Comparison of ENCODE assay signal across 13 cellular contexts in the genomic region with DNA sequence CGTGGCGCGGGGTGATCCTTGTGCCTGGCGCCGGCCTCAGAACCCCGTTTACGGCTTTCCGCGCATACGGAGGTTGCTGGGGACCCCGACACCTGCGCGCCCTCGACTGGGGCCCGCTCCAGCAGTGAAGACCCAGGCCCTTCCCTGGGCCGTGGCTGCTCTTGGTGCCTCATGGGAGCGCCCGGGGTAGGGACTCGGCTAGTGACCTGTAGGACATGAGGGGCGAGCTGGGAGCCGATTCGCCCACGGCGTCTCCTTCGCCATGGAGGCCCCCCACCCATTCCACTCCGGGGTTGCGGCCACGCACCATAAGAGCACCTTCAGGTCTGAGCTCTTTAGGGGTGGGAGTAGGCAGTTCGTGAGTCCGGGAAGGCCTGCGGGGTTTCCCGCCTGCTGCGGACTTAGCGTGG. TPM values are rescaled to one million over a fixed set of nuclear protein-coding genes. Genes with fewer than 3 reads are reported as not detected.
A peak's percentile ranks its signal among the peaks of the same experiment; 100 is the strongest.
DNase-seq lines count a peak whose midpoint lies in the region; ATAC-seq and TF ChIP-seq lines count a peak whose summit lies in the region.
"Had no signal": no experiment of that assay in that cellular context is flagged by ENCODE, and none has a peak within 500 bp of the region (broad histone marks: within the 10 kb centered on the region; RNA-seq: fewer than 3 reads in every experiment).

No MANE protein-coding gene starts in this region.

- no peak overlapping the region for H3K27ac ChIP-seq in left ventricle myocardium inferior (replicated peaks)
- H3K27ac ChIP-seq in right atrium auricular region, result no peak overlapping the region
- no peak overlapping the region for H3K27ac ChIP-seq in gastroesophageal sphincter
- H3K27ac ChIP-seq in neuronal stem cell (replicated peaks; ENCODE audit: low read length), result no peak overlapping the region
- no peak overlapping the region for H3K27ac ChIP-seq in aorta (ENCODE audit: low read depth in 1 of 2, low read length in 2 of 2)

- no peaks in the 10 kb centered on the region for H3K79me1 ChIP-seq in neuronal stem cell (ENCODE audit: low read depth, low read length)

- no peak overlapping the region for H2BK120ac ChIP-seq in neuronal stem cell (ENCODE audit: low read depth, low read length)

- H3K4me1 ChIP-seq in left ventricle myocardium inferior (peaks cover 17% of the 10 kb centered on the region), right atrium auricular region (peaks cover 0 to 18% of the 10 kb centered on the region in 2 donors), gastroesophageal sphincter (peaks cover 0 to 23% (median 15%) of the 10 kb centered on the region in 3 donors), neuronal stem cell (ENCODE audit: control insufficient read depth in 2 of 2, insufficient read depth in 1 of 2, low read depth in 1 of 2, low read length in 2 of 2) (peaks cover 4 to 5% of the 10 kb centered on the region in 2 donors), aorta (ENCODE audit: control insufficient read depth in 1 of 2, insufficient read depth in 2 of 2, low read length in 2 of 2) (no peaks in the 10 kb centered on the region)

- H3K9me3 ChIP-seq in left ventricle myocardium inferior (replicated peaks), result no peaks in the 10 kb centered on the region
- H3K9me3 ChIP-seq in right atrium auricular region, result no peaks in the 10 kb centered on the region
- no peaks in the 10 kb centered on the region for H3K9me3 ChIP-seq in gastroesophageal sphincter
- no peaks in the 10 kb centered on the region for H3K9me3 ChIP-seq in neuronal stem cell (replicated peaks in 1 of 2; ENCODE audit: control insufficient read depth in 2 of 2, insufficient read depth in 1 of 2, low read depth in 1 of 2, low read length in 2 of 2)
- H3K9me3 ChIP-seq in aorta (ENCODE audit: control insufficient read depth, low read length), result no peaks in the 10 kb centered on the region

- H3K36me3 ChIP-seq in left ventricle myocardium inferior (no peaks in the 10 kb centered on the region), right atrium auricular region (no peaks in the 10 kb centered on the region), gastroesophageal sphincter (no peaks in the 10 kb centered on the region), neuronal stem cell (replicated peaks in 1 of 2; ENCODE audit: control insufficient read depth in 2 of 2, insufficient read depth in 2 of 2, low read length in 2 of 2) (no peaks in the 10 kb centered on the region), aorta (ENCODE audit: control insufficient read depth in 1 of 2, insufficient read depth in 2 of 2, low read length in 1 of 2) (no peaks in the 10 kb centered on the region)

- no peak overlapping the region for H2AK5ac ChIP-seq in neuronal stem cell (ENCODE audit: low read depth, low read length)

- H3K14ac ChIP-seq in neuronal stem cell (ENCODE audit: low read length), result peak overlapping the region; percentile 41

- peak overlapping the region; percentile 85 for H3K9ac ChIP-seq in neuronal stem cell (ENCODE audit: low read depth, low read length, poor library complexity)

- H2BK12ac ChIP-seq in neuronal stem cell (ENCODE audit: low read length), result no peak overlapping the region

- H3K4ac ChIP-seq in neuronal stem cell (ENCODE audit: low read length), result no peak overlapping the region

- H3K23ac ChIP-seq in neuronal stem cell (ENCODE audit: low read depth, low read length, poor library complexity), result peak overlapping the region; percentile 17

- H4K8ac ChIP-seq in neuronal stem cell (ENCODE audit: low read depth, low read length), result no peak overlapping the region

- H2BK15ac ChIP-seq in neuronal stem cell (ENCODE audit: low read length), result no peak overlapping the region

- peak overlapping the region; percentile 60 for H3K4me3 ChIP-seq in left ventricle myocardium inferior
- peak overlapping the region in 1 of 2 donors; percentile 36 for H3K4me3 ChIP-seq in right atrium auricular region
- H3K4me3 ChIP-seq in gastroesophageal sphincter, result peak overlapping the region in 1 of 2 donors; percentile 45
- peak overlapping the region; percentile 47 to 77 for H3K4me3 ChIP-seq in neuronal stem cell (ENCODE audit: low read length in 2 of 2)
- peak overlapping the region in 1 of 2 donors; percentile 9 for H3K4me3 ChIP-seq in aorta (ENCODE audit: low read length in 2 of 2)

- TF ChIP-seq EP300 in gastroesophageal sphincter (IDR thresholded peaks at IDR 0.05), result no peak

- peak overlapping the region; percentile 97 for H3K4me2 ChIP-seq in neuronal stem cell (ENCODE audit: insufficient read depth, low read length, poor library complexity, severe bottlenecking)

- TF ChIP-seq CTCF in left ventricle myocardium inferior (IDR thresholded peaks at IDR 0.05; ENCODE audit: borderline replicate concordance) (no peak), right atrium auricular region (IDR thresholded peaks at IDR 0.05) (no peak), gastroesophageal sphincter (IDR thresholded peaks at IDR 0.05) (no peak)

- H3K27me3 ChIP-seq in left ventricle myocardium inferior (ENCODE audit: low read depth) (peaks cover 100% of the 10 kb centered on the region), right atrium auricular region (peaks cover 29 to 49% of the 10 kb centered on the region in 2 donors), gastroesophageal sphincter (peaks cover 98% of the 10 kb centered on the region), neuronal stem cell (ENCODE audit: control insufficient read depth in 3 of 3, insufficient read depth in 3 of 3, low read depth in 1 of 3, low read length in 3 of 3) (peaks cover 23 to 86% (median 67%) of the 10 kb centered on the region in 3 experiments), aorta (ENCODE audit: control insufficient read depth in 1 of 2, insufficient read depth in 2 of 2, low read length in 1 of 2) (peaks cover 0 to 1% of the 10 kb centered on the region in 2 donors)

- DNase-seq in left ventricle myocardium inferior (no peak), right atrium auricular region (ENCODE audit: low spot score) (no peak), neuronal stem cell (ENCODE audit: low spot score) (no peak), aorta (peak in 1 of 2 donors; percentile 77), NCI-H1436 (lab: John Stamatoyannopoulos, UW) (no peak)
- no peak for DNase-seq in stimulated activated CD8-positive, alpha-beta memory T cell treated with anti-CD3 and anti-CD28 coated beads, Interleukin-4, amount 100 ng/mL, for 48 hours
- DNase-seq: AML-193; hippocampal formation; MV-4-11; stimulated activated CD4-positive, alpha-beta T cell treated with anti-CD3 and anti-CD28 coated beads, Interleukin-2, amount 100 ng/mL, for 24 hours had no signal

- WGBS in gastroesophageal sphincter (ENCODE audit: low coverage in 1 of 2), 2 donors, result no CpG with 5 or more reads among the region's 34 CpGs
- no CpG with 5 or more reads among the region's 34 CpGs for WGBS in neuronal stem cell (ENCODE audit: extremely low coverage in 2 of 2, insufficient read length in 2 of 2, insufficient replicate concordance in 1 of 2), 2 donors
- 1% methylated on average over 31 to 34 of the region's 34 CpGs for WGBS in aorta, 2 donors

- peak in 1 of 2 donors; percentile 17 for TF ChIP-seq POLR2A in gastroesophageal sphincter (IDR thresholded peaks at IDR 0.05)

- peak overlapping the region; percentile 95 for H2AFZ ChIP-seq in neuronal stem cell (ENCODE audit: low read length)

- H3K18ac ChIP-seq in neuronal stem cell (ENCODE audit: low read length), result peak overlapping the region; percentile 90

- intact Hi-C loops in left ventricle myocardium inferior (cut with micrococcal nuclease) (no loop called here), aorta (cut with DNase I) (loop anchor here (2.0 to 10.0 kb wide), 3 partner anchors 295 to 503 kb away; no protein-coding TSS in a partner anchor)

- H2BK5ac ChIP-seq in neuronal stem cell (ENCODE audit: low read length), result peak overlapping the region; percentile 22

- ATAC-seq in gastroesophageal sphincter (peak; percentile 11), aorta (ENCODE audit: low FRiP score) (peak; percentile 26), HG03439 (IDR thresholded peaks at IDR 0.05; ENCODE audit: unreplicated experiment) (no peak)

- no peak overlapping the region for H4K91ac ChIP-seq in neuronal stem cell (ENCODE audit: low read depth, low read length, poor library complexity)

RNA-seq across cellular contexts. Expression of gene PAX9, which starts 14.2 kb away (rescaled TPM):
- total RNA-seq in left ventricle myocardium inferior (not detected), right atrium auricular region (not detected), gastroesophageal sphincter (1 to 10 TPM in 3 of 4 donors, under 1 TPM in 1; 0.81 to 5.4 (median 1.3) TPM), aorta (1 to 10 TPM in 1 of 2 donors, under 1 TPM in 1; 0.48 to 3.4 TPM)
- not detected for polyA plus RNA-seq in neuronal stem cell (2013, experiment 1 of 2)
- polyA plus RNA-seq in neuronal stem cell (2013, experiment 2 of 2), result 0.03 TPM
- polyA plus RNA-seq in aorta, result under 1 TPM; 0.28 to 0.50 TPM
- total RNA-seq: RPMI7951 had no signal
